Comparison of ENCODE assay signal across 8 cellular contexts in the genomic region with DNA sequence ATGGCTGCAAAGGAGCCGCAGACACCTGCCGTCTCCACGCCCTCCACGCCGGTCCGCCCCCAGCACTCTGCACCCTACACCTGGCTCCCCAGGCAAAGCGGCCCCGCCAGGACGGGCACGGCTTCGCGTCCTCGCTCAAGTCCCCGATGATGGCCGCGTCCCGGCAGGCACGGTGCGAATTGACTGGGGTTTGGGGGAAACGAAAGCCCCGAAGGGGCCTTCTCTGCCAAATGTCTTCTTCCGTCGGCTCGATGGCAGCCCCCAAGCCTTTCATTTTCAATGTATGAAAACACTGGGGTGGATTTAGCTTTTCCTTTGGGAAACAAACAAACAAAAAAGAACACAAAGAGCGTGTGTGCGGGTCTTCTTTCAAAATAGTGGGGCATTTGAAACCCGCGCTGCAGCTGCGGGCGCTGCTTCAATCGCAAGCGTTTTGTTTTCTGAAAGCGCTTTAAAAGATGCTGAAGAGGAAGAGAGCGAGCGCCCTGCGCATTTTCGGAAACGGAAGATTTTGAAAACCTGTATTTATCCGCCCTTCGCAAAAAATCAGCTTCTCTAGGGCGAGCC.
DNase-seq lines count a peak whose midpoint lies in the region; ATAC-seq and TF ChIP-seq lines count a peak whose summit lies in the region.

No MANE protein-coding gene starts in this region.

- H3K4me3 Mint-ChIP-seq in chondrocyte (ENCODE audit: unreplicated experiment) = peak overlapping the region; percentile 74

- no peaks in the 10 kb centered on the region for H3K9me3 ChIP-seq in ES-I3 (ENCODE audit: control insufficient read depth, insufficient read depth, low read length)
- H3K9me3 ChIP-seq in lower lobe of right lung = no peaks in the 10 kb centered on the region
- no peaks in the 10 kb centered on the region for H3K9me3 ChIP-seq in suprapubic skin

- DNase-seq in NCI-H510A treated with DMSO at 0.1 percent for 48 hours (lab: John Stamatoyannopoulos, UW) = peak; percentile 53
- DNase-seq in chondrocyte (ENCODE audit: low spot score) = no peak
- no peak for DNase-seq in lower lobe of right lung
- no peak for DNase-seq in suprapubic skin (ENCODE audit: low spot score in 2 of 2)
- no peak for DNase-seq in GOT3 (lab: John Stamatoyannopoulos, UW)

- H3K27me3 ChIP-seq in lower lobe of right lung (ENCODE audit: low read depth) = peaks cover 37% of the 10 kb centered on the region
- peaks cover 44% of the 10 kb centered on the region for H3K27me3 ChIP-seq in suprapubic skin

- no peaks in the 10 kb centered on the region for H3K36me3 Mint-ChIP-seq in chondrocyte (ENCODE audit: low read depth)

- H3K9me3 Mint-ChIP-seq in chondrocyte (ENCODE audit: low read depth) = no peaks in the 10 kb centered on the region

- H3K27ac Mint-ChIP-seq in chondrocyte (ENCODE audit: unreplicated experiment) = no peak overlapping the region

- TF ChIP-seq EP300 in suprapubic skin (IDR thresholded peaks at IDR 0.05) = no peak

- H3K36me3 ChIP-seq in ES-I3 (ENCODE audit: insufficient read depth, low read length) = no peaks in the 10 kb centered on the region
- no peaks in the 10 kb centered on the region for H3K36me3 ChIP-seq in lower lobe of right lung
- H3K36me3 ChIP-seq in suprapubic skin = no peaks in the 10 kb centered on the region

- H3K4me1 ChIP-seq in ES-I3 (ENCODE audit: insufficient read depth, low read length) (peaks cover 3% of the 10 kb centered on the region; the same call in 1 of the 2 replicates), lower lobe of right lung (peaks cover 22% of the 10 kb centered on the region), suprapubic skin (peaks cover 32% of the 10 kb centered on the region)

- WGBS in suprapubic skin = 13% methylated on average over 34 of the region's 41 CpGs

- no peak for TF ChIP-seq POLR2A in suprapubic skin (IDR thresholded peaks at IDR 0.05)

- intact Hi-C loops in lower lobe of right lung (cut with DNase I) = no loop called here

- H3K9ac ChIP-seq in ES-I3 (ENCODE audit: low read depth, low read length) = peak overlapping the region; percentile 46; the same call in 1 of the 2 replicates

- TF ChIP-seq CTCF in chondrocyte (IDR thresholded peaks at IDR 0.05) (no peak), lower lobe of right lung (IDR thresholded peaks at IDR 0.05) (no peak), suprapubic skin (IDR thresholded peaks at IDR 0.05) (no peak)

- H3K27ac ChIP-seq in lower lobe of right lung (no peak overlapping the region), suprapubic skin (no peak overlapping the region)

- H3K27me3 Mint-ChIP-seq in chondrocyte (ENCODE audit: low read depth) = peaks cover 34% of the 10 kb centered on the region

- peaks cover 18% of the 10 kb centered on the region for H3K4me1 Mint-ChIP-seq in chondrocyte (ENCODE audit: low read depth)

- H3K4me3 ChIP-seq in lower lobe of right lung (peak overlapping the region; percentile 44), suprapubic skin (peak overlapping the region; percentile 43)

- ATAC-seq in lower lobe of right lung = peak in 1 of 2 donors; percentile 18
- ATAC-seq in HG03565 (IDR thresholded peaks at IDR 0.05; ENCODE audit: unreplicated experiment) = no peak
- ATAC-seq in GM21717 (IDR thresholded peaks at IDR 0.05; ENCODE audit: unreplicated experiment) = no peak
